ENCODE assay signal across 8 cellular contexts in the genomic region with DNA sequence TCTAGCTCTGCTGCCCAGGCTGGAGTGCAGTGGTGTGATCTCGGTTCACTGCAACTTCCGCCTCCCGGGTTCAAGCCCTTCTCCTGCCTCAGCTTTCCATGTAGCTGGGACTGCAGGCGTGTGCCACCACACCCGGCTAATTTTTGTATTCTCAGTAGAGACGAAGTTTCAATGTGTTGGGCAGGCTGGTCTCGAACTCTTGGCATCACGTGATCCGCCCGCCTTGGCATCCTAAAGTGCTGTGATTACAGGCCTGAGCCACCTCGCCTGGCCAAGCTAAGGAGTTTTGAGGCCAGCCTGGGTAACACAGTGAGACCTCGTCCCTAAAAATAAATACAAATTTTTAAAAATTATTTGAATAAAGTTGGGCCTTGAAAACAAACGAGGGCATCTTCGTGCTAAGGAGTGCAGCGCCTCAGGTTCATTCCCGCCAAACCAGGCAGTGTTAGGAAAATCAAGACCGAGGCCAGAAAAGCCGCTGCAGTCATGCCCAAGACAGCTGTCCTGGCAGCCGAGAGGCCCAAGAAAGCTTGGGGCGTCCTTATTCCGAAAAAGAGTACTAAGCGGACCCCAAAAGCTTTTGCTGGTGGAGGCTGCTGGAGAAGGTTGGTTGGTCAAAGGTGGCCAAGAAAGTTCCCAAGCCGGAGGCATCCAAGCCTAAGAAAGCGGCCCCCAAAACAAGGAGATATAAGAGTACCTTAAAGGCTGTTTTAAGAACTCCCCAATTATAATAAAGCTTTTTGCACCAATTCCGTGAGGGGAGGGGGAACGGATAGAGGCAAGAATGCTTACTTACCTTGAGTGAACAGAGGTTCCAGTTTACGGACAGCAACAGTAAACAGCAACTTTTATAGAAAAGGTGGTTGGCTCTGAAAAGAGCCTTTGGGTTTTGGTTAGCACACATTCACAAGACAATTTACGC.
A peak's percentile ranks its signal among the peaks of the same experiment; 100 is the strongest.
DNase-seq lines count a peak whose midpoint lies in the region; TF ChIP-seq lines count a peak whose summit lies in the region.

No MANE protein-coding gene starts in this region.

- no peak for TF ChIP-seq CTCF in Calu3 (IDR thresholded peaks at IDR 0.05; ENCODE audit: unreplicated experiment)
- no peak for TF ChIP-seq CTCF in LNCaP clone FGC (IDR thresholded peaks at IDR 0.05; ENCODE audit: control insufficient read depth, extremely low read depth, insufficient read depth)
- no peak for TF ChIP-seq CTCF in GM13977 (IDR thresholded peaks at IDR 0.05; ENCODE audit: extremely low read depth, insufficient read depth, missing control alignments)

- peak overlapping the region; percentile 86 for H3K4me3 ChIP-seq in LNCaP clone FGC (ENCODE audit: low read depth, low read length)
- peak overlapping the region; percentile 96 for H3K4me3 ChIP-seq in iPS-15b (ENCODE audit: low read depth, low read length)

- H3K4me3 Mint-ChIP-seq in Calu3 (ENCODE audit: low read depth, unreplicated experiment) = peak overlapping the region; percentile 90
- H3K4me3 Mint-ChIP-seq in activated T-helper 2 cell treated with anti-CD3 and anti-CD28 coated beads, Interferon-gamma antibody, Interleukin-2, Interleukin-4, amounts not matched to agents 10 μg/mL and 5 μg/mL and 100 μg/mL, durations not matched to agents 14 hours and 24 hours and 36 hours (ENCODE audit: low read depth) = peak overlapping the region; percentile 97

- H3K9ac ChIP-seq in iPS-15b (ENCODE audit: low read depth, low read length) = peak overlapping the region; percentile 99

- peak overlapping the region; percentile 93 for H3K27ac Mint-ChIP-seq in Calu3 (ENCODE audit: unreplicated experiment)
- H3K27ac Mint-ChIP-seq in activated T-helper 2 cell treated with anti-CD3 and anti-CD28 coated beads, Interferon-gamma antibody, Interleukin-2, Interleukin-4, amounts not matched to agents 10 μg/mL and 5 μg/mL and 100 μg/mL, durations not matched to agents 14 hours and 24 hours and 36 hours = peak overlapping the region; percentile 97

- no peaks in the 10 kb centered on the region for H3K27me3 Mint-ChIP-seq in Calu3 (ENCODE audit: unreplicated experiment)
- no peaks in the 10 kb centered on the region for H3K27me3 Mint-ChIP-seq in activated T-helper 2 cell treated with anti-CD3 and anti-CD28 coated beads, Interferon-gamma antibody, Interleukin-2, Interleukin-4, amounts not matched to agents 10 μg/mL and 5 μg/mL and 100 μg/mL, durations not matched to agents 14 hours and 24 hours and 36 hours (ENCODE audit: low read depth)

- H3K4me1 Mint-ChIP-seq in Calu3 (ENCODE audit: low read depth, unreplicated experiment) = peaks cover 34% of the 10 kb centered on the region
- H3K4me1 Mint-ChIP-seq in activated T-helper 2 cell treated with anti-CD3 and anti-CD28 coated beads, Interferon-gamma antibody, Interleukin-2, Interleukin-4, amounts not matched to agents 10 μg/mL and 5 μg/mL and 100 μg/mL, durations not matched to agents 14 hours and 24 hours and 36 hours (ENCODE audit: low read depth) = peaks cover 40% of the 10 kb centered on the region

- no peaks in the 10 kb centered on the region for H3K4me1 ChIP-seq in iPS-15b (ENCODE audit: control insufficient read depth, insufficient read depth, low read length)

- peaks cover 65% of the 10 kb centered on the region for H3K36me3 Mint-ChIP-seq in Calu3 (ENCODE audit: insufficient read depth, unreplicated experiment)
- H3K36me3 Mint-ChIP-seq in activated T-helper 2 cell treated with anti-CD3 and anti-CD28 coated beads, Interferon-gamma antibody, Interleukin-2, Interleukin-4, amounts not matched to agents 10 μg/mL and 5 μg/mL and 100 μg/mL, durations not matched to agents 14 hours and 24 hours and 36 hours (ENCODE audit: low read depth) = peaks cover 6% of the 10 kb centered on the region

- no peaks in the 10 kb centered on the region for H3K36me3 ChIP-seq in iPS-15b (ENCODE audit: control insufficient read depth, insufficient read depth, low read length)

- H3K9me3 ChIP-seq in iPS-15b (ENCODE audit: control insufficient read depth, insufficient read depth, low read length) = no peaks in the 10 kb centered on the region

- CTCF ChIA-PET in Calu3 (lab: Charles Lee) = interaction anchor here (1.0 to 2.2 kb wide), 6 partner anchors 10 to 73 kb away, joined by 3 to 12 read pairs (median 6); a partner anchor contains a TSS

- in situ Hi-C loops in GM13977 (cut with MboI; ENCODE audit: low pct_unique_long_range_greater_than_20kb, low sequenced_read_pairs, unreplicated experiment) = loop anchor here (5.0 to 10.0 kb wide), 2 partner anchors 74 to 939 kb away; a partner anchor contains a TSS

- no peaks in the 10 kb centered on the region for H3K9me3 Mint-ChIP-seq in Calu3 (ENCODE audit: low read depth, unreplicated experiment)
- no peaks in the 10 kb centered on the region for H3K9me3 Mint-ChIP-seq in activated T-helper 2 cell treated with anti-CD3 and anti-CD28 coated beads, Interferon-gamma antibody, Interleukin-2, Interleukin-4, amounts not matched to agents 10 μg/mL and 5 μg/mL and 100 μg/mL, durations not matched to agents 14 hours and 24 hours and 36 hours

- BruUV-seq in Calu3 (replicated peaks; lab: Mats Ljungman, UMichigan) = no TSS peak

- H3K27me3 ChIP-seq in iPS-15b (ENCODE audit: control insufficient read depth, insufficient read depth, low read length) = no peaks in the 10 kb centered on the region

- intact Hi-C loops in Calu3 (cut with micrococcal nuclease; ENCODE audit: unreplicated experiment) = loop anchor here (2.0 to 5.0 kb wide), 3 partner anchors 17 to 164 kb away; a partner anchor contains a TSS
- intact Hi-C loops in activated T-helper 2 cell treated with anti-CD3 and anti-CD28 coated beads, Interferon-gamma antibody, Interleukin-2, Interleukin-4, amounts not matched to agents 10 μg/mL and 5 μg/mL and 100 μg/mL, durations not matched to agents 14 hours and 24 hours and 36 hours (cut with micrococcal nuclease) = loop anchor here (2.0 to 10.0 kb wide), 3 partner anchors 37 to 1639 kb away; a partner anchor contains a TSS

- no peak for DNase-seq in Calu3
- no peak for DNase-seq in LNCaP clone FGC (ENCODE audit: low read depth)
- peak; percentile 55 for DNase-seq in activated T-helper 2 cell treated with anti-CD3 and anti-CD28 coated beads, Interferon-gamma antibody, Interleukin-2, Interleukin-4, amounts not matched to agents 10 μg/mL and 5 μg/mL and 100 μg/mL, durations not matched to agents 14 hours and 24 hours and 36 hours (ENCODE audit: low spot score)
- DNase-seq in stimulated activated CD8-positive, alpha-beta memory T cell treated with anti-CD3 and anti-CD28 coated beads, Interleukin-4, amount 100 ng/mL, for 48 hours = peak; percentile 71
- no peak for DNase-seq in NCI-H128 (lab: John Stamatoyannopoulos, UW; ENCODE audit: unreplicated experiment)
- no peak for DNase-seq in GM13977 (ENCODE audit: low spot score)
- no peak for DNase-seq in mesenteric fat pad (ENCODE audit: low spot score)

Comparison
In these comparisons a context has a peak if more than half of its experiments do, and no peak if none do; other contexts are left out.
1. DNase-seq: peak in activated T-helper 2 cell treated with anti-CD3 and anti-CD28 coated beads, Interferon-gamma antibody, Interleukin-2, Interleukin-4, amounts not matched to agents 10 μg/mL and 5 μg/mL and 100 μg/mL, durations not matched to agents 14 hours and 24 hours and 36 hours (single experiment) and stimulated activated CD8-positive, alpha-beta memory T cell treated with anti-CD3 and anti-CD28 coated beads, Interleukin-4, amount 100 ng/mL, for 48 hours (single experiment); none in Calu3 (single experiment), LNCaP clone FGC (single experiment), NCI-H128 (single experiment), GM13977 (single experiment) and mesenteric fat pad (single experiment).